ENCODE assay signal across 8 cellular contexts in the genomic region with DNA sequence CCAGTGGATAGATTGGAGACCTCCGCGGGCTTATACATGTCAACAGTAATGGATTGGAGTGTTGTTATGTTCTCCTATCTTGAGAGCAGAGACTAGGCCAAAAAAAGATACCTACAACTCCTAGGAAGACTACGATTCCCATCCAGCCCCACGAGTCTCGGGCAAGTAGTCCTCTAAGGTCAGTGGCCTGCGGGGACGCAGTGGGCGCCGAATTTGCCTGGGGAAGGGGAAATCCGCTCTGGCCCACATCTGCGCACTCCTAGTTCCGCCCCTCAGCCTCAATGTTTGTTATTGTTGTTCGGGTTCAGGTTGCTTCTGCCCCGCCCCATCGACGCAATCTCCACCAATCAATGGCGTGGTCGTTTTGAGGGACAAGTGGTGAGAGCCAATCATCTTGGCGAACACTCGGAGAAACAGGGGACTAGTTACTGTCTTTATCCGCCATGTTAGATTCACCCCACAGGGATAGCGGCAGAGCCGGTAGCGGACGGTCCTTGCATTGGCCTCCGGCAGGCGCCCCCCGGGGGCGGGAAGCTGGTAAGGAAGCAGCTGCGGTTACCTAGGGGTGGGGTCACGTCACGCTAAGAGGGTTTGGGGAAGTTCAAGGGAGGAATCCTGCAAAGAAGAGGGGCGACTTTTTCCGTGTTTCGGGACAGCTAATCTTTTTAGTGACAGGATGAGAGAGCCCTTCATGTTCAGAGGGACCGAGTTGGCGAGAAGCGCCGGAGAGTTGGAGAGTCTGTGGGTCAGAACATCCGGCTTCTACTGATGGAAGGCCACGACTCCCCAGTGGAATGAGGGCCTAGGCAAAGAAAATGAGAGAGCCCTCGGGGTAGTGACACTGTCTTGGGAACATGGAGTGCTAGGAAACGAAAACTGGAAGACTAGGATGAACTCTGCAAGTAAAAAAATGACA. TPM values are rescaled to one million over a fixed set of nuclear protein-coding genes. Genes with fewer than 3 reads are reported as not detected.
DNase-seq lines count a peak whose midpoint lies in the region; ATAC-seq and TF ChIP-seq lines count a peak whose summit lies in the region.

A gene with protein sequence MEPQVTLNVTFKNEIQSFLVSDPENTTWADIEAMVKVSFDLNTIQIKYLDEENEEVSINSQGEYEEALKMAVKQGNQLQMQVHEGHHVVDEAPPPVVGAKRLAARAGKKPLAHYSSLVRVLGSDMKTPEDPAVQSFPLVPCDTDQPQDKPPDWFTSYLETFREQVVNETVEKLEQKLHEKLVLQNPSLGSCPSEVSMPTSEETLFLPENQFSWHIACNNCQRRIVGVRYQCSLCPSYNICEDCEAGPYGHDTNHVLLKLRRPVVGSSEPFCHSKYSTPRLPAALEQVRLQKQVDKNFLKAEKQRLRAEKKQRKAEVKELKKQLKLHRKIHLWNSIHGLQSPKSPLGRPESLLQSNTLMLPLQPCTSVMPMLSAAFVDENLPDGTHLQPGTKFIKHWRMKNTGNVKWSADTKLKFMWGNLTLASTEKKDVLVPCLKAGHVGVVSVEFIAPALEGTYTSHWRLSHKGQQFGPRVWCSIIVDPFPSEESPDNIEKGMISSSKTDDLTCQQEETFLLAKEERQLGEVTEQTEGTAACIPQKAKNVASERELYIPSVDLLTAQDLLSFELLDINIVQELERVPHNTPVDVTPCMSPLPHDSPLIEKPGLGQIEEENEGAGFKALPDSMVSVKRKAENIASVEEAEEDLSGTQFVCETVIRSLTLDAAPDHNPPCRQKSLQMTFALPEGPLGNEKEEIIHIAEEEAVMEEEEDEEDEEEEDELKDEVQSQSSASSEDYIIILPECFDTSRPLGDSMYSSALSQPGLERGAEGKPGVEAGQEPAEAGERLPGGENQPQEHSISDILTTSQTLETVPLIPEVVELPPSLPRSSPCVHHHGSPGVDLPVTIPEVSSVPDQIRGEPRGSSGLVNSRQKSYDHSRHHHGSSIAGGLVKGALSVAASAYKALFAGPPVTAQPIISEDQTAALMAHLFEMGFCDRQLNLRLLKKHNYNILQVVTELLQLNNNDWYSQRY (plus strand): TSS at position 449 of the 916 bp plus-strand sequence. CDS start 4,586 bp downstream, outside the sequence.

- no peaks in the 10 kb centered on the region for H3K27me3 Mint-ChIP-seq in CD8-positive, alpha-beta memory T cell
- no peaks in the 10 kb centered on the region for H3K27me3 Mint-ChIP-seq in activated CD4-positive, alpha-beta memory T cell treated with anti-CD3 and anti-CD28 coated beads for 36 hours

- H3K27me3 ChIP-seq in CD8-positive, alpha-beta memory T cell (ENCODE audit: insufficient read depth, low read length, poor library complexity, severe bottlenecking): no peaks in the 10 kb centered on the region
- no peaks in the 10 kb centered on the region for H3K27me3 ChIP-seq in ectodermal cell (ENCODE audit: control insufficient read depth, insufficient read depth, low read length, poor library complexity, severe bottlenecking)

- TF ChIP-seq POLR2A in lower leg skin (IDR thresholded peaks at IDR 0.05): peak in 1 of 2 donors; percentile 22

- no peak within 1 kb of the TSS for H3K4me3 Mint-ChIP-seq in CD8-positive, alpha-beta memory T cell
- H3K4me3 Mint-ChIP-seq in activated CD4-positive, alpha-beta memory T cell treated with anti-CD3 and anti-CD28 coated beads for 36 hours: no peak within 1 kb of the TSS

- no peaks in the 10 kb centered on the region for H3K9me3 ChIP-seq in CD8-positive, alpha-beta memory T cell (ENCODE audit: low read length)
- no peaks in the 10 kb centered on the region for H3K9me3 ChIP-seq in ectodermal cell (ENCODE audit: control insufficient read depth, low read length)

- no peaks in the 10 kb centered on the region for H3K36me3 ChIP-seq in CD8-positive, alpha-beta memory T cell (ENCODE audit: insufficient read depth, low read length)
- H3K36me3 ChIP-seq in ectodermal cell (ENCODE audit: control insufficient read depth, insufficient read depth, low read length): no peaks in the 10 kb centered on the region

- H3K27ac ChIP-seq in CD8-positive, alpha-beta memory T cell (ENCODE audit: low read depth, low read length): peak within 1 kb of the TSS; percentile 99
- H3K27ac ChIP-seq in ectodermal cell (ENCODE audit: insufficient read depth, low read depth, low read length, poor library complexity, severe bottlenecking): peak within 1 kb of the TSS; percentile 95

- peaks cover 30 to 37% (median 34%) of the 10 kb centered on the region in 3 donors for H3K4me1 Mint-ChIP-seq in CD8-positive, alpha-beta memory T cell
- peaks cover 25% of the 10 kb centered on the region for H3K4me1 Mint-ChIP-seq in activated CD4-positive, alpha-beta memory T cell treated with anti-CD3 and anti-CD28 coated beads for 36 hours (ENCODE audit: low read depth)

- H3K27ac Mint-ChIP-seq in CD8-positive, alpha-beta memory T cell: no peak within 1 kb of the TSS
- H3K27ac Mint-ChIP-seq in activated CD4-positive, alpha-beta memory T cell treated with anti-CD3 and anti-CD28 coated beads for 36 hours: no peak within 1 kb of the TSS

- POLR2A ChIA-PET in CD8-positive, alpha-beta memory T cell (lab: Charles Lee): interaction anchor here (0.6 to 1.8 kb wide), 11 partner anchors 41 to 313 kb away, joined by 3 to 15 read pairs (median 5); a partner anchor contains a TSS
- POLR2A ChIA-PET in activated CD4-positive, alpha-beta memory T cell treated with anti-CD3 and anti-CD28 coated beads for 36 hours (lab: Charles Lee): interaction anchor here (0.7 to 2.1 kb wide), 9 partner anchors 29 to 190 kb away, joined by 3 to 39 read pairs (median 8); a partner anchor contains a TSS

- peaks cover 43% of the 10 kb centered on the region for H3K4me1 ChIP-seq in CD8-positive, alpha-beta memory T cell (ENCODE audit: insufficient read depth, low read length)
- peaks cover 6% of the 10 kb centered on the region for H3K4me1 ChIP-seq in ectodermal cell (ENCODE audit: control insufficient read depth, insufficient read depth, low read length)

- CTCF ChIA-PET in CD8-positive, alpha-beta memory T cell (lab: Charles Lee): interaction anchor here (1.0 to 1.8 kb wide), 4 partner anchors 139 to 173 kb away, joined by 3 to 6 read pairs (median 5); a partner anchor contains a TSS
- CTCF ChIA-PET in activated CD4-positive, alpha-beta memory T cell treated with anti-CD3 and anti-CD28 coated beads for 36 hours (lab: Charles Lee): interaction anchor here (0.9 to 1.4 kb wide), 3 partner anchors 41 to 147 kb away, joined by 3 read pairs; a partner anchor contains a TSS

- no peak for TF ChIP-seq CTCF in lower leg skin (IDR thresholded peaks at IDR 0.05)

- peak within 1 kb of the TSS; percentile 90 for H3K4me3 ChIP-seq in CD8-positive, alpha-beta memory T cell (ENCODE audit: low read length)
- H3K4me3 ChIP-seq in ectodermal cell (ENCODE audit: insufficient read depth, low read depth, low read length) (peak within 1 kb of the TSS; percentile 67), lower leg skin (ENCODE audit: low read depth, poor library complexity, severe bottlenecking) (peak within 1 kb of the TSS; percentile 73)

- H3K36me3 Mint-ChIP-seq in CD8-positive, alpha-beta memory T cell: peaks cover 0 to 22% (median 3%) of the 10 kb centered on the region in 3 donors
- H3K36me3 Mint-ChIP-seq in activated CD4-positive, alpha-beta memory T cell treated with anti-CD3 and anti-CD28 coated beads for 36 hours: peaks cover 14% of the 10 kb centered on the region

- DNase-seq in CD8-positive, alpha-beta memory T cell: peak; percentile 87 to 98 (median 96)
- peak; percentile 97 for DNase-seq in HK-2 (ENCODE audit: unreplicated experiment)
- peak; percentile 98 for DNase-seq in NCI-H82 treated with DMSO at 0.1 percent for 48 hours (lab: John Stamatoyannopoulos, UW; ENCODE audit: unreplicated experiment)
- DNase-seq in activated CD4-positive, alpha-beta memory T cell treated with anti-CD3 and anti-CD28 coated beads for 36 hours: peak; percentile 99
- peak; percentile 99 for DNase-seq in lower leg skin (ENCODE audit: low spot score in 2 of 2)
- DNase-seq in stimulated activated CD4-positive, alpha-beta T cell treated with anti-CD3 and anti-CD28 coated beads, Interleukin-4, amount 100 ng/mL, for 48 hours (ENCODE audit: low read depth in 2 of 2): peak; percentile 86 to 92

- H3K9me3 Mint-ChIP-seq in CD8-positive, alpha-beta memory T cell: no peaks in the 10 kb centered on the region
- H3K9me3 Mint-ChIP-seq in activated CD4-positive, alpha-beta memory T cell treated with anti-CD3 and anti-CD28 coated beads for 36 hours: no peaks in the 10 kb centered on the region

- peak; percentile 79 for ATAC-seq in GM19455 (IDR thresholded peaks at IDR 0.05; ENCODE audit: unreplicated experiment)

- intact Hi-C loops in activated CD4-positive, alpha-beta memory T cell treated with anti-CD3 and anti-CD28 coated beads for 36 hours (cut with micrococcal nuclease): loop anchor here (1.0 to 5.0 kb wide), 9 partner anchors 40 to 829 kb away; a partner anchor contains a TSS
- intact Hi-C loops in lower leg skin (cut with DNase I; ENCODE audit: low total_unique reads): no loop called here

- 1% methylated on average over 43 of the region's 43 CpGs for WGBS in ectodermal cell, 2 experiments
- 0 to 1% methylated on average over 43 of the region's 43 CpGs for WGBS in lower leg skin, 2 donors

RNA-seq across cellular contexts. Expression of the gene that starts here (rescaled TPM):
- 10 to 100 TPM; 42.6 to 44.3 TPM for total RNA-seq in CD8-positive, alpha-beta memory T cell
- 81.4 TPM for polyA plus RNA-seq in CD8-positive, alpha-beta memory T cell
- 10 to 100 TPM; 62.0 to 65.9 TPM for total RNA-seq in activated CD4-positive, alpha-beta memory T cell treated with anti-CD3 and anti-CD28 coated beads for 36 hours
- polyA plus RNA-seq in ectodermal cell (2013, experiment 1 of 4): 65.5 TPM
- 61.7 TPM for polyA plus RNA-seq in ectodermal cell (2013, experiment 2 of 4)
- 56.2 TPM for polyA plus RNA-seq in ectodermal cell (2013, experiment 3 of 4)
- 62.5 TPM for polyA plus RNA-seq in ectodermal cell (2013, experiment 4 of 4)
- total RNA-seq in lower leg skin: 100 to 1,000 TPM in 1 of 4 donors, 10 to 100 TPM in 3; 84.3 to 101 (median 91.4) TPM

Comparison
In these comparisons a context has a peak if more than half of its experiments do, and no peak if none do; other contexts are left out.
1. Peak in every context shown above with its lines: DNase-seq, ATAC-seq, H3K4me3 ChIP-seq and H3K27ac ChIP-seq.